29 cellular contexts compared by ENCODE assay signal in the genomic region with DNA sequence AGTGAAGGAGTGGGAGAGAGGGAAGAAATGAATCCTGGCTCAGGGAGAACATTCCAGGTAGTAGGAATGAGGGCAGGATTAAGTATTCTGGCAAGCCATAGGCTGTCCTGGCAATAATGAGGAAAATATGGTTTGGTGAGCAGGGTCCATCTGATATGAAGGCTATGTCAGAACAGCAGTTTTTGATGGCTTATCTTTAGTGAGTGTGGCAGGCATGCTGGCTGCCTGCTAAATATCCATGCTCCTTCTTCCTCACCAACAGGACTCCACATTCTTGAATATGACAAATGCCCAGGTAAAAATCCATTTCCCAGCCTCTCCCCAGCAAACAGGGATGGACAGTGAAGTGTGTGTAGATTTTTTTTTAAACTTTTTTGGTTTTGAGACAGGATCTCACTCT. TPM values are rescaled to one million over a fixed set of nuclear protein-coding genes. Genes with fewer than 3 reads are reported as not detected.
"Had no signal": no experiment of that assay in that cellular context is flagged by ENCODE, and none has a peak within 500 bp of the region (broad histone marks: within the 10 kb centered on the region; RNA-seq: fewer than 3 reads in every experiment).

No MANE protein-coding gene starts in this region.

- DNase-seq: naive thymus-derived CD4-positive, alpha-beta T cell; natural killer cell; nucleus accumbens; ovary; posterior cingulate gyrus; psoas muscle; right lobe of liver; sigmoid colon; small intestine; stimulated activated CD4-positive, alpha-beta T cell treated with anti-CD3 and anti-CD28 coated beads, Interleukin-15, amount 100 ng/mL, for 24 hours; stimulated activated CD4-positive, alpha-beta T cell treated with anti-CD3 and anti-CD28 coated beads, Interleukin-2, amount 100 ng/mL, for 24 hours; stimulated activated CD4-positive, alpha-beta T cell treated with anti-CD3 and anti-CD28 coated beads, Interleukin-2, amount 100 ng/mL, for 48 hours; stimulated activated CD4-positive, alpha-beta T cell treated with anti-CD3 and anti-CD28 coated beads, Interleukin-4, amount 100 ng/mL, for 24 hours; stimulated activated naive B cell treated with anti-CD40 and anti-IgM and Interleukin-4, amounts not matched to agents 10 μg/mL and 1 μg/mL and 100 μg/mL, for 72 hours; stimulated activated naive CD4-positive, alpha-beta T cell treated with Interleukin-2 at 50 U/mL for 16 hours; stomach; thyroid gland; upper lobe of right lung; uterus had no signal

- H3K27ac Mint-ChIP-seq: naive thymus-derived CD4-positive, alpha-beta T cell; natural killer cell; nephron; progenitor cell of endocrine pancreas; stimulated activated effector memory CD8-positive, alpha-beta T cell treated with anti-CD3 and anti-CD28 coated beads, Interleukin-12 subunit alpha, Interleukin-12 subunit beta, amount 100 ng/mL, for 72 hours; stimulated activated naive B cell treated with anti-CD40 and anti-IgM and Interleukin-4, amounts not matched to agents 10 μg/mL and 1 μg/mL and 100 μg/mL, for 72 hours; stimulated activated naive CD8-positive, alpha-beta T cell treated with anti-CD3 and anti-CD28 coated beads, Interleukin-15, Interleukin-2, amounts not matched to agents 100 ng/mL and 50 ng/mL, for 24 hours; type B pancreatic cell had no signal

- H2AFZ ChIP-seq: parathyroid adenoma had no signal

- H3K9ac ChIP-seq: parathyroid adenoma had no signal

- H3K27ac ChIP-seq: neutrophil, ovary, parathyroid adenoma, psoas muscle, right lobe of liver, sigmoid colon, stomach, thoracic aorta, thyroid gland, tibial nerve, upper lobe of right lung, uterus had no signal

- ATAC-seq: naive thymus-derived CD4-positive, alpha-beta T cell; natural killer cell; psoas muscle; right cardiac atrium; right lobe of liver; stimulated activated effector memory CD8-positive, alpha-beta T cell treated with anti-CD3 and anti-CD28 coated beads, Interleukin-12 subunit alpha, Interleukin-12 subunit beta, amount 100 ng/mL, for 72 hours; stimulated activated naive B cell treated with anti-CD40 and anti-IgM and Interleukin-4, amounts not matched to agents 10 μg/mL and 1 μg/mL and 100 μg/mL, for 72 hours; upper lobe of right lung had no signal

- H3K36me3 Mint-ChIP-seq: naive thymus-derived CD4-positive, alpha-beta T cell; natural killer cell; stimulated activated effector memory CD8-positive, alpha-beta T cell treated with anti-CD3 and anti-CD28 coated beads, Interleukin-12 subunit alpha, Interleukin-12 subunit beta, amount 100 ng/mL, for 72 hours; stimulated activated naive B cell treated with anti-CD40 and anti-IgM and Interleukin-4, amounts not matched to agents 10 μg/mL and 1 μg/mL and 100 μg/mL, for 72 hours; type B pancreatic cell had no signal

- H3K4me3 ChIP-seq: ovary, psoas muscle, right lobe of liver, sigmoid colon, stomach, thoracic aorta, thyroid gland, tibial nerve, upper lobe of right lung, uterus had no signal

- H3K36me3 ChIP-seq: neutrophil, ovary, right lobe of liver, sigmoid colon, stomach, thoracic aorta, thyroid gland, tibial nerve, upper lobe of right lung, uterus had no signal

- H3K4me1 ChIP-seq: right lobe of liver, sigmoid colon, stomach, tibial nerve, upper lobe of right lung, uterus had no signal

- H3K4me1 Mint-ChIP-seq: naive thymus-derived CD4-positive, alpha-beta T cell; natural killer cell; nephron; stimulated activated effector memory CD8-positive, alpha-beta T cell treated with anti-CD3 and anti-CD28 coated beads, Interleukin-12 subunit alpha, Interleukin-12 subunit beta, amount 100 ng/mL, for 72 hours had no signal

- H3K9me3 Mint-ChIP-seq: natural killer cell; nephron; stimulated activated effector memory CD8-positive, alpha-beta T cell treated with anti-CD3 and anti-CD28 coated beads, Interleukin-12 subunit alpha, Interleukin-12 subunit beta, amount 100 ng/mL, for 72 hours; stimulated activated naive B cell treated with anti-CD40 and anti-IgM and Interleukin-4, amounts not matched to agents 10 μg/mL and 1 μg/mL and 100 μg/mL, for 72 hours; stimulated activated naive CD8-positive, alpha-beta T cell treated with anti-CD3 and anti-CD28 coated beads, Interleukin-15, Interleukin-2, amounts not matched to agents 100 ng/mL and 50 ng/mL, for 24 hours; type B pancreatic cell had no signal

- H3K27me3 ChIP-seq: ovary, right lobe of liver, sigmoid colon, stomach, thyroid gland, upper lobe of right lung, uterus had no signal

- H3K79me2 ChIP-seq: parathyroid adenoma had no signal

- H3K9me3 ChIP-seq: neutrophil, ovary, psoas muscle, right lobe of liver, sigmoid colon, stomach, thoracic aorta, thyroid gland, tibial nerve, upper lobe of right lung, uterus had no signal

- H3K4me3 Mint-ChIP-seq: naive thymus-derived CD4-positive, alpha-beta T cell; natural killer cell; nephron; stimulated activated effector memory CD8-positive, alpha-beta T cell treated with anti-CD3 and anti-CD28 coated beads, Interleukin-12 subunit alpha, Interleukin-12 subunit beta, amount 100 ng/mL, for 72 hours; stimulated activated naive B cell treated with anti-CD40 and anti-IgM and Interleukin-4, amounts not matched to agents 10 μg/mL and 1 μg/mL and 100 μg/mL, for 72 hours; stimulated activated naive CD8-positive, alpha-beta T cell treated with anti-CD3 and anti-CD28 coated beads, Interleukin-15, Interleukin-2, amounts not matched to agents 100 ng/mL and 50 ng/mL, for 24 hours; type B pancreatic cell had no signal

RNA-seq across cellular contexts. Expression of a gene that starts 13.2 kb away (rescaled TPM):
- polyA plus RNA-seq: naive thymus-derived CD4-positive, alpha-beta T cell had no signal
